In genomic region chr14:99479903-99480855, GRCh38 we compare ENCODE assay signal across 8 cellular contexts. TPM values are rescaled to one million over a fixed set of nuclear protein-coding genes. Genes with fewer than 3 reads are reported as not detected.
A peak's percentile ranks its signal among the peaks of the same experiment; 100 is the strongest.
DNase-seq lines count a peak whose midpoint lies in the region; ATAC-seq and TF ChIP-seq lines count a peak whose summit lies in the region.

No MANE protein-coding gene starts in this region.

- intact Hi-C loops in transverse colon (cut with DNase I; ENCODE audit: low total_unique reads): no loop called here

- peak overlapping the region; percentile 90 for H3K4me3 Mint-ChIP-seq in glutamatergic neuron (ENCODE audit: unreplicated experiment)

- no peaks in the 10 kb centered on the region for H3K36me3 ChIP-seq in transverse colon

- H3K27ac Mint-ChIP-seq in activated naive CD4-positive, alpha-beta T cell treated with anti-CD3 and anti-CD28 coated beads, Interleukin-2, amount 50 U/mL, for 72 hours: peak overlapping the region; percentile 73 to 93
- no peak overlapping the region for H3K27ac Mint-ChIP-seq in glutamatergic neuron (ENCODE audit: unreplicated experiment)

- WGBS in transverse colon (ENCODE audit: low coverage in 1 of 2), 2 donors: 0 to 1% methylated on average over 13 to 38 of the region's 121 CpGs

- in situ Hi-C loops in transverse colon (cut with MboI; ENCODE audit: low pct_ligation_motif_present in 1 of 4, low pct_unique_long_range_greater_than_20kb in 1 of 4, low sequenced_read_pairs in 3 of 4): no loop called here

- H3K9me3 Mint-ChIP-seq in activated naive CD4-positive, alpha-beta T cell treated with anti-CD3 and anti-CD28 coated beads, Interleukin-2, amount 50 U/mL, for 72 hours: no peaks in the 10 kb centered on the region
- peaks cover 5% of the 10 kb centered on the region for H3K9me3 Mint-ChIP-seq in glutamatergic neuron (ENCODE audit: unreplicated experiment)

- TF ChIP-seq POLR2A in GM18526 (IDR thresholded peaks at IDR 0.05; ENCODE audit: extremely low read depth, insufficient read length) (peak; percentile 53), transverse colon (IDR thresholded peaks at IDR 0.05) (peak; percentile 49)

- no peaks in the 10 kb centered on the region for H3K9me3 ChIP-seq in transverse colon

- TF ChIP-seq CTCF in glutamatergic neuron (IDR thresholded peaks at IDR 0.05; ENCODE audit: partially characterized antibody, unreplicated experiment) (no peak), omental fat pad (IDR thresholded peaks at IDR 0.05) (no peak), transverse colon (IDR thresholded peaks at IDR 0.05) (peak in 3 of 5 experiments; percentile 31 to 35 (median 34))

- peaks cover 25 to 52% (median 30%) of the 10 kb centered on the region in 4 donors for H3K4me1 ChIP-seq in transverse colon

- peaks cover 10% of the 10 kb centered on the region for H3K27me3 Mint-ChIP-seq in glutamatergic neuron (ENCODE audit: unreplicated experiment)

- ATAC-seq in HG03135 (IDR thresholded peaks at IDR 0.05; ENCODE audit: unreplicated experiment) (peak; percentile 3), omental fat pad (ENCODE audit: low FRiP score) (peak; percentile 32)
- ATAC-seq in activated naive CD4-positive, alpha-beta T cell treated with anti-CD3 and anti-CD28 coated beads, Interleukin-2, amount 50 U/mL, for 72 hours: no peak

- peaks cover 11% of the 10 kb centered on the region for H3K4me1 Mint-ChIP-seq in glutamatergic neuron (ENCODE audit: low read depth, unreplicated experiment)

- DNase-seq in AG08395 (ENCODE audit: low spot score) (peak; percentile 69), RPMI7951 (ENCODE audit: low read depth) (peak; percentile 63), glutamatergic neuron (peak; percentile 57), omental fat pad (ENCODE audit: low spot score) (peak; percentile 46), transverse colon (peak; percentile 63)
- DNase-seq in activated naive CD4-positive, alpha-beta T cell treated with anti-CD3 and anti-CD28 coated beads, Interleukin-2, amount 50 U/mL, for 72 hours (ENCODE audit: low spot score in 2 of 2): peak; percentile 46 to 66

- TF ChIP-seq EP300 in transverse colon (IDR thresholded peaks at IDR 0.05; ENCODE audit: low read depth): no peak

- peak overlapping the region; percentile 76 to 98 (median 93) for H3K4me3 ChIP-seq in transverse colon

- peak overlapping the region; percentile 93 to 99 (median 98) for H3K27ac ChIP-seq in transverse colon

- peaks cover 17% of the 10 kb centered on the region in 2 donors for H3K36me3 Mint-ChIP-seq in activated naive CD4-positive, alpha-beta T cell treated with anti-CD3 and anti-CD28 coated beads, Interleukin-2, amount 50 U/mL, for 72 hours
- H3K36me3 Mint-ChIP-seq in glutamatergic neuron (ENCODE audit: unreplicated experiment): no peaks in the 10 kb centered on the region

- H3K27me3 ChIP-seq in transverse colon: no peaks in the 10 kb centered on the region

RNA-seq across cellular contexts. Expression of gene SETD3, which starts 0.5 kb away (rescaled TPM):
- 43.3 and 46.9 TPM in 2 replicates for total RNA-seq in RPMI7951 (2014; rRNA removed; shearing (Covaris generic))
- 10 to 100 TPM; 42.3 to 49.8 TPM for total RNA-seq in activated naive CD4-positive, alpha-beta T cell treated with anti-CD3 and anti-CD28 coated beads, Interleukin-2, amount 50 U/mL, for 72 hours
- 46.2 TPM for total RNA-seq in glutamatergic neuron (ENCODE audit: unreplicated experiment)
- 10 to 100 TPM; 61.8 to 78.3 (median 70.1) TPM for total RNA-seq in omental fat pad
- 100 to 1,000 TPM in 1 of 4 donors, 10 to 100 TPM in 3; 50.1 to 224 (median 68.8) TPM for total RNA-seq in transverse colon

RNA-seq across cellular contexts. Expression of gene CCNK, which starts 1.0 kb away (rescaled TPM):
- total RNA-seq in RPMI7951 (2014; rRNA removed; shearing (Covaris generic)): 15.0 and 15.7 TPM in 2 replicates
- total RNA-seq in activated naive CD4-positive, alpha-beta T cell treated with anti-CD3 and anti-CD28 coated beads, Interleukin-2, amount 50 U/mL, for 72 hours: 10 to 100 TPM; 86.8 to 90.8 TPM
- total RNA-seq in glutamatergic neuron (ENCODE audit: unreplicated experiment) (47.2 TPM), omental fat pad (10 to 100 TPM; 23.2 to 37.0 (median 34.7) TPM), transverse colon (10 to 100 TPM; 14.5 to 42.6 (median 31.3) TPM)

Comparison
In these comparisons a context has a peak if more than half of its experiments do, and no peak if none do; other contexts are left out.
1. ATAC-seq: peak in HG03135 (single experiment) and omental fat pad (single experiment); none in activated naive CD4-positive, alpha-beta T cell treated with anti-CD3 and anti-CD28 coated beads, Interleukin-2, amount 50 U/mL, for 72 hours (0 of 2).
2. CTCF ChIP-seq: peak in transverse colon (3 of 5); none in glutamatergic neuron (single experiment) and omental fat pad (0 of 3).
3. Peak in every context shown above with its lines, with median percentiles within 50 percentile points of each other: DNase-seq.